In the genomic region with DNA sequence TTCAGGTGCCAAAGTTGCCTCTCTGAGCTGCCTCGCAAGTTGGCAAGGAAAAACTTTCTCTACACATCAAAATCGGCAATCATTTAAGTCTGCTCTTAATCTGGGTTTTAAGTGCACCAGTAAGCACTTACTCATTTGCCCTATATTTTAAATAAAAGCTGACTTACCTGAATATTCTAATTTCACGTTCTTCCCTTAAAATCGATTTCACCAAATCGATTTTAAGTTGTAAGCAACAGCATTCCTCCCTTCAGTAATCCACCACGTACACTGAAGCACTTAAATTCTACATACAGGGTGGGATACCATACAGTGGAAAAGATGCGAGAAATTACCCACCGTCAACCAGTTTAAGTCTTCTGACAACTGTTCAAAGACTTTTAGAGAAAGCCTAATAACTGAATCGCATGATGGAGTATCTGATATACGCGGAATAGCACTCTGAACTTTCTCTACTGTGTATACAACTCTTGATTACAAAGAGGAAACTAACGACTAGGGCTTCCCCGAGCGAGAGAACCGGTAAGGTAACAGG, we compare ENCODE assay signal across 8 cellular contexts.
A peak's percentile ranks its signal among the peaks of the same experiment; 100 is the strongest.
DNase-seq lines count a peak whose midpoint lies in the region; ATAC-seq and TF ChIP-seq lines count a peak whose summit lies in the region.

No MANE protein-coding gene starts in this region.

- H3K4me3 ChIP-seq in BLaER1 (peak overlapping the region; percentile 80), LNCaP clone FGC (ENCODE audit: low read depth, low read length) (peak overlapping the region; percentile 78)

- ATAC-seq in GM18867 (IDR thresholded peaks at IDR 0.05; ENCODE audit: unreplicated experiment), result no peak
- ATAC-seq in HG02870 (IDR thresholded peaks at IDR 0.05; ENCODE audit: unreplicated experiment), result no peak

- peaks cover 18% of the 10 kb centered on the region; the same call in 1 of the 2 replicates for H3K36me3 ChIP-seq in BLaER1

- peaks cover 53% of the 10 kb centered on the region for H4K20me1 ChIP-seq in BLaER1

- no peaks in the 10 kb centered on the region for H3K9me3 Mint-ChIP-seq in dendritic cell treated with granulocyte-macrophage colony-stimulating factor and Interleukin-4, amounts not matched to agents 40 ng/mL and 50 ng/mL, for 4 days
- H3K9me3 Mint-ChIP-seq in nephron, result no peaks in the 10 kb centered on the region

- peak overlapping the region; percentile 94 for H3K27ac ChIP-seq in BLaER1

- no peaks in the 10 kb centered on the region for H3K27me3 Mint-ChIP-seq in dendritic cell treated with granulocyte-macrophage colony-stimulating factor and Interleukin-4, amounts not matched to agents 40 ng/mL and 50 ng/mL, for 4 days
- H3K27me3 Mint-ChIP-seq in nephron (ENCODE audit: low read depth), result no peaks in the 10 kb centered on the region

- peak overlapping the region; percentile 94 for H3K4me3 Mint-ChIP-seq in dendritic cell treated with granulocyte-macrophage colony-stimulating factor and Interleukin-4, amounts not matched to agents 40 ng/mL and 50 ng/mL, for 4 days
- H3K4me3 Mint-ChIP-seq in nephron, result peak overlapping the region; percentile 86 to 94 (median 93)

- H3K4me2 ChIP-seq in BLaER1, result peak overlapping the region; percentile 84

- DNase-seq in LNCaP clone FGC (ENCODE audit: low read depth) (peak; percentile 78), NCI-H1930 (lab: John Stamatoyannopoulos, UW) (no peak)
- no peak for DNase-seq in effector CD4-positive, alpha-beta T cell

- H3K27me3 ChIP-seq in BLaER1, result no peaks in the 10 kb centered on the region

- peak overlapping the region; percentile 94 for H3K9ac ChIP-seq in BLaER1

- peaks cover 63% of the 10 kb centered on the region for H3K4me1 ChIP-seq in BLaER1

- H3K4me1 Mint-ChIP-seq in dendritic cell treated with granulocyte-macrophage colony-stimulating factor and Interleukin-4, amounts not matched to agents 40 ng/mL and 50 ng/mL, for 4 days (ENCODE audit: low read depth), result peaks cover 30% of the 10 kb centered on the region
- H3K4me1 Mint-ChIP-seq in nephron, result peaks cover 23% of the 10 kb centered on the region

- no peak for TF ChIP-seq CTCF in LNCaP clone FGC (IDR thresholded peaks at IDR 0.05; ENCODE audit: control insufficient read depth, extremely low read depth, insufficient read depth)
- TF ChIP-seq CTCF in nephron (IDR thresholded peaks at IDR 0.05; ENCODE audit: unreplicated experiment in 3 of 3), result no peak

- H3K27ac Mint-ChIP-seq in dendritic cell treated with granulocyte-macrophage colony-stimulating factor and Interleukin-4, amounts not matched to agents 40 ng/mL and 50 ng/mL, for 4 days, result peak overlapping the region; percentile 97
- peak overlapping the region; percentile 93 to 98 (median 97) for H3K27ac Mint-ChIP-seq in nephron

- peaks cover 27% of the 10 kb centered on the region for H3K36me3 Mint-ChIP-seq in dendritic cell treated with granulocyte-macrophage colony-stimulating factor and Interleukin-4, amounts not matched to agents 40 ng/mL and 50 ng/mL, for 4 days (ENCODE audit: low read depth)
- no peaks in the 10 kb centered on the region for H3K36me3 Mint-ChIP-seq in nephron (ENCODE audit: low read depth)

- H3K9me3 ChIP-seq in BLaER1, result no peaks in the 10 kb centered on the region

- intact Hi-C loops in dendritic cell treated with granulocyte-macrophage colony-stimulating factor and Interleukin-4, amounts not matched to agents 40 ng/mL and 50 ng/mL, for 4 days (cut with micrococcal nuclease), result loop anchor here (5.0 kb wide), 1 partner anchor 37 kb away; no protein-coding TSS in a partner anchor
